In genomic region chr7:25950488-25951413, GRCh38 we compare ENCODE assay signal across 1 cellular context.
TF ChIP-seq lines count a peak whose summit lies in the region.

No MANE protein-coding gene starts in this region.

TF ChIP-seq in K562, 482 proteins besides CTCF, POLR2A, EP300 and RAD21 (continued from another document and continues in another):
- no peak for TF ChIP-seq MYBL2 (IDR thresholded peaks at IDR 0.05; ENCODE audit: low read depth)
- TF ChIP-seq MYBL2 (CRISPR knock-in tag; IDR thresholded peaks at IDR 0.05; ENCODE audit: borderline replicate concordance), result no peak
- TF ChIP-seq ZBED1 (IDR thresholded peaks at IDR 0.05), result 0 out of 2 replicates have a peak, but pooled peaks have one; percentile 48
- no peak for TF ChIP-seq ZNF57 (CRISPR knock-in tag; IDR thresholded peaks at IDR 0.05)
- TF ChIP-seq SREBF2 (CRISPR knock-in tag; IDR thresholded peaks at IDR 0.05), result no peak
- peak; percentile 28; the same call in 1 of the 2 replicates for TF ChIP-seq HES1 (IDR thresholded peaks at IDR 0.05; ENCODE audit: low read depth)
- no peak for TF ChIP-seq HDGF (IDR thresholded peaks at IDR 0.05)
- TF ChIP-seq CXXC5 (CRISPR knock-in tag; IDR thresholded peaks at IDR 0.05), result peak; percentile 88
- peak; percentile 99 for TF ChIP-seq LCOR (CRISPR knock-in tag; IDR thresholded peaks at IDR 0.05)
- no peak for TF ChIP-seq ZNF280B (CRISPR knock-in tag; IDR thresholded peaks at IDR 0.05)
- peak; percentile 18; the same call in 1 of the 2 replicates for TF ChIP-seq CBX1 (IDR thresholded peaks at IDR 0.05; ENCODE audit: low read depth)
- no peak for TF ChIP-seq CBFB (CRISPR knock-in tag; IDR thresholded peaks at IDR 0.05)
- TF ChIP-seq ZNF518B (CRISPR knock-in tag; IDR thresholded peaks at IDR 0.05), result no peak
- peak; percentile 92 for TF ChIP-seq RAD51 (IDR thresholded peaks at IDR 0.05; ENCODE audit: borderline replicate concordance, low read depth)
- peak; percentile 87 for TF ChIP-seq TAF1 (IDR thresholded peaks at IDR 0.05; ENCODE audit: control insufficient read depth, extremely low read depth, insufficient read depth, low read length, severe bottlenecking)
- no peak for TF ChIP-seq ETV1 (tag; conservative IDR thresholded peaks at IDR 0.05; ENCODE audit: low read depth)
- peak; percentile 59 for TF ChIP-seq NFYB (IDR thresholded peaks at IDR 0.05; ENCODE audit: extremely low read depth, insufficient read length)
- TF ChIP-seq MAX (CRISPR knock-in tag; IDR thresholded peaks at IDR 0.05), result peak; percentile 76
- TF ChIP-seq KLF10 (CRISPR knock-in tag; IDR thresholded peaks at IDR 0.05), result no peak
- TF ChIP-seq MAZ (CRISPR knock-in tag; conservative IDR thresholded peaks at IDR 0.05 in 1 of 2, IDR thresholded peaks at IDR 0.05 in 1 of 2), result peak; percentile 19 to 35; a peak in 1 of 4 replicates
- peak; percentile 86 for TF ChIP-seq PCBP1 (IDR thresholded peaks at IDR 0.05; ENCODE audit: low read depth, low read length, poor library complexity, severe bottlenecking)
- TF ChIP-seq CREB3L1 (IDR thresholded peaks at IDR 0.05; ENCODE audit: borderline replicate concordance, low read depth), result peak; percentile 97
- peak; percentile 94 for TF ChIP-seq USF2 (CRISPR knock-in tag; IDR thresholded peaks at IDR 0.05)
- no peak for TF ChIP-seq RNF2 (IDR thresholded peaks at IDR 0.05)
- TF ChIP-seq RCOR1 (IDR thresholded peaks at IDR 0.05; ENCODE audit: borderline replicate concordance in 1 of 2, low read depth in 2 of 2, low read length in 2 of 2), result peak in 1 of 2 experiments; percentile 38; a peak in 1 of 4 replicates
- TF ChIP-seq NRF1 (conservative IDR thresholded peaks at IDR 0.05 in 1 of 2, IDR thresholded peaks at IDR 0.05 in 1 of 2), result peak in 1 of 2 experiments; percentile 33; a peak in 2 of 4 replicates
- no peak for TF ChIP-seq E4F1 (CRISPR knock-in tag; IDR thresholded peaks at IDR 0.05; ENCODE audit: borderline replicate concordance)
- peak; percentile 56; the same call in 1 of the 2 replicates for TF ChIP-seq NFRKB (IDR thresholded peaks at IDR 0.05; ENCODE audit: low read depth)
- TF ChIP-seq TFE3 (CRISPR knock-in tag; IDR thresholded peaks at IDR 0.05), result peak; percentile 93
- peak; percentile 29; the same call in 1 of the 2 replicates for TF ChIP-seq KLF6 (CRISPR knock-in tag; IDR thresholded peaks at IDR 0.05; ENCODE audit: borderline replicate concordance)
- no peak for TF ChIP-seq ZNF140 (CRISPR knock-in tag; IDR thresholded peaks at IDR 0.05)
- TF ChIP-seq RBM25 (IDR thresholded peaks at IDR 0.05; ENCODE audit: low read depth, low read length, severe bottlenecking), result peak; percentile 33
- no peak for TF ChIP-seq NFE2 (IDR thresholded peaks at IDR 0.05; ENCODE audit: low read depth)
- TF ChIP-seq TFAP4 (CRISPR knock-in tag; IDR thresholded peaks at IDR 0.05; ENCODE audit: borderline replicate concordance), result peak; percentile 70
- peak; percentile 63; the same call in 1 of the 2 replicates for TF ChIP-seq CREB1 (IDR thresholded peaks at IDR 0.05)
- no peak for TF ChIP-seq CREB1 (CRISPR knock-in tag; IDR thresholded peaks at IDR 0.05)
- peak; percentile 50; the same call in 1 of the 2 replicates for TF ChIP-seq SUPT5H (IDR thresholded peaks at IDR 0.05)
- no peak for TF ChIP-seq ZNF511 (CRISPR knock-in tag; IDR thresholded peaks at IDR 0.05)
- peak; percentile 67; the same call in 1 of the 2 replicates for TF ChIP-seq PHF8 (IDR thresholded peaks at IDR 0.05; ENCODE audit: borderline replicate concordance, low read length)
- no peak for TF ChIP-seq GTF3C2 (IDR thresholded peaks at IDR 0.05; ENCODE audit: borderline replicate concordance, extremely low read depth, insufficient read length)
- peak; percentile 69 to 86; a peak in 3 of 4 replicates for TF ChIP-seq MNT (conservative IDR thresholded peaks at IDR 0.05)
- peak; percentile 42; the same call in 1 of the 2 replicates for TF ChIP-seq CBFA2T2 (conservative IDR thresholded peaks at IDR 0.05)
- TF ChIP-seq TBP (optimal IDR thresholded peaks at IDR 0.05; ENCODE audit: low read depth, low read length), result peak; percentile 67
- no peak for TF ChIP-seq HMG20B (CRISPR knock-in tag; IDR thresholded peaks at IDR 0.05)
- TF ChIP-seq ELF2 (CRISPR knock-in tag; IDR thresholded peaks at IDR 0.05), result no peak
- TF ChIP-seq MECOM (CRISPR knock-in tag; IDR thresholded peaks at IDR 0.05), result no peak
